ENCODE assay signal across 7 cellular contexts in genomic region chr14:103879570-103880333, GRCh38. TPM values are rescaled to one million over a fixed set of nuclear protein-coding genes. Genes with fewer than 3 reads are reported as not detected.
DNase-seq lines count a peak whose midpoint lies in the region; ATAC-seq and TF ChIP-seq lines count a peak whose summit lies in the region.

No MANE protein-coding gene starts in this region.

- TF ChIP-seq CTCF in hepatocyte (IDR thresholded peaks at IDR 0.05; ENCODE audit: poor library complexity) (no peak), stomach (IDR thresholded peaks at IDR 0.05) (no peak)

- peak overlapping the region; percentile 76 for H2AFZ ChIP-seq in hepatocyte

- H3K36me3 Mint-ChIP-seq in activated T-cell treated with anti-CD3 and anti-CD28 coated beads, Interleukin-2, amount 50 U/mL, for 72 hours (ENCODE audit: insufficient read depth in 2 of 2), result peaks cover 0 to 3% of the 10 kb centered on the region in 2 donors

- TF ChIP-seq POLR2A in stomach (IDR thresholded peaks at IDR 0.05), result no peak

- H4K20me1 ChIP-seq in hepatocyte (ENCODE audit: insufficient read depth, poor library complexity, severe bottlenecking), result no peaks in the 10 kb centered on the region

- H3K27me3 ChIP-seq in hepatocyte (no peaks in the 10 kb centered on the region), stomach (no peaks in the 10 kb centered on the region)

- 55% methylated on average over 34 of the region's 34 CpGs for WGBS in hepatocyte (ENCODE audit: low lambda C conversion rate, missing lambda C conversion rate)
- WGBS in stomach, 5 donors, result 10 to 24% (median 14%) methylated on average over 17 to 34 of the region's 34 CpGs

- no peak overlapping the region for H3K27ac Mint-ChIP-seq in activated T-cell treated with anti-CD3 and anti-CD28 coated beads, Interleukin-2, amount 50 U/mL, for 72 hours

- no peak for TF ChIP-seq EP300 in stomach (IDR thresholded peaks at IDR 0.05)

- no peaks in the 10 kb centered on the region for H3K9me2 ChIP-seq in hepatocyte (replicated peaks; ENCODE audit: insufficient read depth)

- H3K27ac ChIP-seq in hepatocyte, result peak overlapping the region; percentile 76
- H3K27ac ChIP-seq in stomach, result peak overlapping the region; percentile 85 to 97 (median 91)

- H3K4me3 Mint-ChIP-seq in activated T-cell treated with anti-CD3 and anti-CD28 coated beads, Interleukin-2, amount 50 U/mL, for 72 hours, result peak overlapping the region; percentile 60 to 69

- peak overlapping the region; percentile 75 for H3K4me2 ChIP-seq in hepatocyte

- DNase-seq in H4 (ENCODE audit: low spot score), result peak; percentile 25
- no peak for DNase-seq in activated T-cell treated with anti-CD3 and anti-CD28 coated beads, Interleukin-2, amount 50 U/mL, for 72 hours
- DNase-seq in hepatocyte (ENCODE audit: low spot score), result peak; percentile 83
- peak; percentile 91 for DNase-seq in stomach
- no peak for DNase-seq in superior temporal gyrus (ENCODE audit: extremely low spot score)

- no peaks in the 10 kb centered on the region for H3K79me2 ChIP-seq in hepatocyte

- H3K36me3 ChIP-seq in hepatocyte (replicated peaks; ENCODE audit: insufficient read depth, low read depth) (no peaks in the 10 kb centered on the region), stomach (no peaks in the 10 kb centered on the region)

- H3K9me3 Mint-ChIP-seq in activated T-cell treated with anti-CD3 and anti-CD28 coated beads, Interleukin-2, amount 50 U/mL, for 72 hours, result peaks cover 3 to 4% of the 10 kb centered on the region in 2 donors

- no peaks in the 10 kb centered on the region for H3K27me3 Mint-ChIP-seq in activated T-cell treated with anti-CD3 and anti-CD28 coated beads, Interleukin-2, amount 50 U/mL, for 72 hours (ENCODE audit: low read depth)

- ATAC-seq in activated T-cell treated with anti-CD3 and anti-CD28 coated beads, Interleukin-2, amount 50 U/mL, for 72 hours (replicated peaks in 1 of 2), result peak; percentile 32 to 45
- ATAC-seq in GM21529 (IDR thresholded peaks at IDR 0.05; ENCODE audit: unreplicated experiment) (no peak), HG03439 (IDR thresholded peaks at IDR 0.05; ENCODE audit: unreplicated experiment) (no peak)

- intact Hi-C loops in stomach (cut with DNase I; ENCODE audit: low total_unique reads), result no loop called here

- H3K9me3 ChIP-seq in hepatocyte (ENCODE audit: low read depth) (no peaks in the 10 kb centered on the region), stomach (no peaks in the 10 kb centered on the region)

- peaks cover 18% of the 10 kb centered on the region for H3K4me1 Mint-ChIP-seq in activated T-cell treated with anti-CD3 and anti-CD28 coated beads, Interleukin-2, amount 50 U/mL, for 72 hours (ENCODE audit: low read depth)

- peaks cover 32% of the 10 kb centered on the region for H3K4me1 ChIP-seq in hepatocyte (ENCODE audit: insufficient read depth)
- peaks cover 40 to 57% (median 47%) of the 10 kb centered on the region in 4 donors for H3K4me1 ChIP-seq in stomach

- H3K4me3 ChIP-seq in hepatocyte, result no peak overlapping the region
- H3K4me3 ChIP-seq in stomach, result peak overlapping the region; percentile 27 to 46 (median 32)

RNA-seq across cellular contexts. Expression of gene PPP1R13B, which starts 32.4 kb away (rescaled TPM):
- 2.6 and 2.9 TPM in 2 replicates for total RNA-seq in H4 (2014; rRNA removed; shearing (Covaris generic))
- total RNA-seq in activated T-cell treated with anti-CD3 and anti-CD28 coated beads, Interleukin-2, amount 50 U/mL, for 72 hours, result 10 to 100 TPM; 13.8 to 15.4 TPM
- total RNA-seq in hepatocyte (8.1 and 9.4 TPM in 2 replicates), stomach (10 to 100 TPM; 16.7 to 84.0 (median 28.1) TPM)
- polyA plus RNA-seq in hepatocyte (20.2 and 20.3 TPM in 2 replicates), stomach (10 to 100 TPM; 10.8 to 15.5 (median 12.7) TPM)

RNA-seq across cellular contexts. Expression of gene TDRD9, which starts 48.5 kb away (rescaled TPM):
- not detected in 2 replicates for total RNA-seq in H4 (2014; rRNA removed; shearing (Covaris generic))
- 1 to 10 TPM; 1.6 to 4.6 TPM for total RNA-seq in activated T-cell treated with anti-CD3 and anti-CD28 coated beads, Interleukin-2, amount 50 U/mL, for 72 hours
- total RNA-seq in hepatocyte, result 0.73 and 2.2 TPM in 2 replicates
- 1.3 and 2.3 TPM in 2 replicates for polyA plus RNA-seq in hepatocyte
- 1 to 10 TPM in 3 of 5 donors, not detected in 2; 1.3 to 8.8 (median 2.6) TPM for total RNA-seq in stomach
- polyA plus RNA-seq in stomach, result 1 to 10 TPM in 2 of 3 donors, under 1 TPM in 1; 0.85 to 3.7 (median 2.2) TPM

Comparison
In these comparisons a context has a peak if more than half of its experiments do, and no peak if none do; other contexts are left out.
1. DNase-seq: peak in H4 (single experiment), hepatocyte (single experiment) and stomach (single experiment); none in activated T-cell treated with anti-CD3 and anti-CD28 coated beads, Interleukin-2, amount 50 U/mL, for 72 hours (0 of 2) and superior temporal gyrus (single experiment).
2. ATAC-seq: peak in activated T-cell treated with anti-CD3 and anti-CD28 coated beads, Interleukin-2, amount 50 U/mL, for 72 hours (2 of 2); none in GM21529 (single experiment) and HG03439 (single experiment).